ENCODE assay signal across 36 cellular contexts in the genomic region with DNA sequence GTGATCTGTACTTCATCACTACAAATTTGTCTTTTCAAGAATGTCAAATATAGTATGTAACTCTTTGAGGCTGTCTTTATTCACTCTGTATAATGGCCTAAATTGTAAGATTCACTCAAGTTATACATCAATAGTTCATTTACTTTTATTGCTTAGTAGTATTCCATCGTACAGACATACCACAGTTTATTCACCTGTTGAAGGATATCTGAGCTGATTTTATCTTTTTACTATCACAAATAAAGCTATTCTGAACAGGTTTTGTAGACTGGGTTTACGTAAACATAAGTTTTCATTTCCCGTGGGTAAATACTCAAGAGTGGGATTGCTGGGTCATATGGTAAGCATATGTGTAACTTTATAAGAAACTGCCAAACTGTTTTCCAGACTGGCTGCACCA.
"Had no signal": no experiment of that assay in that cellular context is flagged by ENCODE, and none has a peak within 500 bp of the region (broad histone marks: within the 10 kb centered on the region; RNA-seq: fewer than 3 reads in every experiment).

No MANE protein-coding gene starts in this region.

- H3K4me3 Mint-ChIP-seq: activated B cell treated with CpG ODN at 0.5 μM for 24 hours; activated CD4-positive, alpha-beta memory T cell treated with anti-CD3 and anti-CD28 coated beads for 36 hours; activated CD4-positive, alpha-beta T cell treated with anti-CD3 and anti-CD28 coated beads, Interleukin-2, amount 10 ng/mL, durations not matched to agents 24 days and 14 days; activated CD8-positive, alpha-beta T cell treated with anti-CD3 and anti-CD28 coated beads for 36 hours; activated naive CD8-positive, alpha-beta T cell treated with anti-CD3 and anti-CD28 coated beads, Interleukin-2, amount 10 ng/mL, durations not matched to agents 7 days and 5 days; activated T-helper 1 cell treated with anti-CD3 and anti-CD28 coated beads, Interleukin-12 subunit alpha, Interleukin-12 subunit beta, Interleukin-2, Interleukin-4 antibody, amounts not matched to agents 30 ng/mL and 10 ng/mL and 1 ng/mL, durations not matched to agents 14 hours and 24 hours and 36 hours; T-helper 1 cell treated with Interleukin-12 subunit alpha and Interleukin-12 subunit beta and Interleukin-4 antibody, amounts not matched to agents 30 μg/mL and 1 μg/mL, for 36 hours; T-helper 2 cell treated with Interferon-gamma antibody and Interleukin-4, amounts not matched to agents 5 μg/mL and 100 μg/mL, for 36 hours had no signal

- DNase-seq: activated B cell treated with CpG ODN at 0.5 μM for 24 hours; activated CD4-positive, alpha-beta memory T cell treated with anti-CD3 and anti-CD28 coated beads for 36 hours; activated CD4-positive, alpha-beta T cell treated with anti-CD3 and anti-CD28 coated beads for 4 hours; activated CD4-positive, alpha-beta T cell treated with anti-CD3 and anti-CD28 coated beads, Interleukin-2, amount 10 ng/mL, durations not matched to agents 24 days and 14 days; activated CD4-positive, alpha-beta T cell treated with anti-CD3 and anti-CD28 coated beads, Interleukin-2, amount 50 U/mL, for 1 hour; activated CD4-positive, alpha-beta T cell treated with anti-CD3 and anti-CD28 coated beads, Interleukin-2, amount 50 U/mL, for 4 hours; activated CD4-positive, CD25-positive, alpha-beta regulatory T cell treated with anti-CD3 and anti-CD28 coated beads, Interleukin-2, amount 50 U/mL, for 72 hours; activated CD8-positive, alpha-beta memory T cell treated with anti-CD3 and anti-CD28 coated beads, Interleukin-2, amount 50 U/mL, for 4 hours; activated CD8-positive, alpha-beta T cell treated with anti-CD3 and anti-CD28 coated beads for 36 hours; activated effector memory CD4-positive, alpha-beta T cell treated with Interleukin-2 at 50 U/mL for 16 hours; activated gamma-delta T cell; activated naive CD4-positive, alpha-beta T cell treated with anti-CD3 and anti-CD28 coated beads, Interleukin-2, amount 50 U/mL, for 16 hours; activated naive CD4-positive, alpha-beta T cell treated with Interleukin-2 at 50 U/mL for 16 hours; activated naive CD8-positive, alpha-beta T cell treated with anti-CD3 and anti-CD28 coated beads, Interleukin-2, amount 10 ng/mL, durations not matched to agents 7 days and 5 days; activated T-cell treated with anti-CD3 and anti-CD28 coated beads for 4 hours; activated T-cell treated with anti-CD3 and anti-CD28 coated beads, Interleukin-2, amount 50 U/mL, for 1 hour; activated T-cell treated with anti-CD3 and anti-CD28 coated beads, Interleukin-2, amount 50 U/mL, for 48 hours; adrenal gland; amniotic stem cell; aorta; body of pancreas; brain microvascular endothelial cell; central memory CD4-positive, alpha-beta T cell; T-helper 1 cell; T-helper 2 cell; T-helper 9 cell had no signal

- H3K4me1 Mint-ChIP-seq: activated B cell treated with CpG ODN at 0.5 μM for 24 hours; activated naive CD8-positive, alpha-beta T cell treated with anti-CD3 and anti-CD28 coated beads, Interleukin-2, amount 10 ng/mL, durations not matched to agents 7 days and 5 days had no signal

- H3K27me3 ChIP-seq: adrenal gland, body of pancreas, brain microvascular endothelial cell, breast epithelium had no signal

- H3K27ac Mint-ChIP-seq: activated B cell treated with CpG ODN at 0.5 μM for 24 hours; activated CD4-positive, alpha-beta memory T cell treated with anti-CD3 and anti-CD28 coated beads for 36 hours; activated CD4-positive, alpha-beta T cell treated with anti-CD3 and anti-CD28 coated beads, Interleukin-2, amount 10 ng/mL, durations not matched to agents 24 days and 14 days; activated CD8-positive, alpha-beta T cell treated with anti-CD3 and anti-CD28 coated beads for 36 hours; activated naive CD8-positive, alpha-beta T cell treated with anti-CD3 and anti-CD28 coated beads, Interleukin-2, amount 10 ng/mL, durations not matched to agents 7 days and 5 days; activated T-helper 1 cell treated with anti-CD3 and anti-CD28 coated beads, Interleukin-12 subunit alpha, Interleukin-12 subunit beta, Interleukin-2, Interleukin-4 antibody, amounts not matched to agents 30 ng/mL and 10 ng/mL and 1 ng/mL, durations not matched to agents 14 hours and 24 hours and 36 hours; activated T-helper 2 cell treated with anti-CD3 and anti-CD28 coated beads, Interferon-gamma antibody, Interleukin-2, Interleukin-4, amounts not matched to agents 10 μg/mL and 5 μg/mL and 100 μg/mL, durations not matched to agents 14 hours and 24 hours and 36 hours; T-helper 1 cell treated with Interleukin-12 subunit alpha and Interleukin-12 subunit beta and Interleukin-4 antibody, amounts not matched to agents 30 μg/mL and 1 μg/mL, for 36 hours; T-helper 2 cell treated with Interferon-gamma antibody and Interleukin-4, amounts not matched to agents 5 μg/mL and 100 μg/mL, for 36 hours had no signal

- H3K9me3 ChIP-seq: adrenal gland, body of pancreas, breast epithelium had no signal

- H3K27me3 Mint-ChIP-seq: activated B cell treated with CpG ODN at 0.5 μM for 24 hours; activated CD4-positive, alpha-beta memory T cell treated with anti-CD3 and anti-CD28 coated beads for 36 hours; activated CD4-positive, alpha-beta T cell treated with anti-CD3 and anti-CD28 coated beads, Interleukin-2, amount 10 ng/mL, durations not matched to agents 24 days and 14 days; activated CD8-positive, alpha-beta T cell treated with anti-CD3 and anti-CD28 coated beads for 36 hours; activated naive CD8-positive, alpha-beta T cell treated with anti-CD3 and anti-CD28 coated beads, Interleukin-2, amount 10 ng/mL, durations not matched to agents 7 days and 5 days had no signal

- H3K4me3 ChIP-seq: adrenal gland, body of pancreas, breast epithelium had no signal

- H3K9me3 Mint-ChIP-seq: activated B cell treated with CpG ODN at 0.5 μM for 24 hours; activated CD4-positive, alpha-beta memory T cell treated with anti-CD3 and anti-CD28 coated beads for 36 hours; activated CD4-positive, alpha-beta T cell treated with anti-CD3 and anti-CD28 coated beads, Interleukin-2, amount 10 ng/mL, durations not matched to agents 24 days and 14 days; activated CD8-positive, alpha-beta T cell treated with anti-CD3 and anti-CD28 coated beads for 36 hours; activated naive CD4-positive, alpha-beta T cell treated with anti-CD3 and anti-CD28 coated beads, Interleukin-2, amount 50 U/mL, for 72 hours; activated naive CD8-positive, alpha-beta T cell treated with anti-CD3 and anti-CD28 coated beads, Interleukin-2, amount 10 ng/mL, durations not matched to agents 7 days and 5 days; activated T-helper 1 cell treated with anti-CD3 and anti-CD28 coated beads, Interleukin-12 subunit alpha, Interleukin-12 subunit beta, Interleukin-2, Interleukin-4 antibody, amounts not matched to agents 30 ng/mL and 10 ng/mL and 1 ng/mL, durations not matched to agents 14 hours and 24 hours and 36 hours; activated T-helper 2 cell treated with anti-CD3 and anti-CD28 coated beads, Interferon-gamma antibody, Interleukin-2, Interleukin-4, amounts not matched to agents 10 μg/mL and 5 μg/mL and 100 μg/mL, durations not matched to agents 14 hours and 24 hours and 36 hours; T-helper 1 cell treated with Interleukin-12 subunit alpha and Interleukin-12 subunit beta and Interleukin-4 antibody, amounts not matched to agents 30 μg/mL and 1 μg/mL, for 36 hours; T-helper 2 cell treated with Interferon-gamma antibody and Interleukin-4, amounts not matched to agents 5 μg/mL and 100 μg/mL, for 36 hours had no signal

- H3K4me1 ChIP-seq: adrenal gland, body of pancreas, breast epithelium had no signal

- H3K27ac ChIP-seq: adrenal gland, body of pancreas, brain microvascular endothelial cell, breast epithelium, VCaP had no signal

- ATAC-seq: activated CD8-positive, alpha-beta T cell treated with anti-CD3 and anti-CD28 coated beads for 36 hours; activated naive CD4-positive, alpha-beta T cell treated with anti-CD3 and anti-CD28 coated beads, Interleukin-2, amount 50 U/mL, for 72 hours; body of pancreas had no signal

- FAIRE-seq: astrocyte, colon, TTC549 had no signal
